In the genomic region with DNA sequence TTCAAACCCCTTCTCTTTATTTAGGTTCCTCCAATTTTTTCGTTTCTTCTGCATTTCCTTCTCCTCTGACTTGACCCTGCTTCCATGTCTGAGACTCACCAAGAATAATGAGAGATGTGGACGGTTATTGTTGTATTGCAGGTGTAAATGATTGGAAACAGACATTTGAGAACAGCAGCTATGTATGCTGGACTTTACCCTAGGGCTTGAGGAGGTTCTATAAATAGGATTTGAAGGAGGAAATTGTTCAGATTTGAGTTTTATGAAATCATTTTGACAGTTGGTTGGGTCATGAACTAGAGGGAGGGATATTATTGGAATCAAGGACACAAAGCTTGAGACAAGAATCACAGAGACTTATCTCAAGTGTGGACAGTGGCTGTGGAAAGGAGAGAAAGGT, we compare ENCODE assay signal across 21 cellular contexts.
DNase-seq lines count a peak whose midpoint lies in the region; ATAC-seq, FAIRE-seq and TF ChIP-seq lines count a peak whose summit lies in the region.
"Had no signal": no experiment of that assay in that cellular context is flagged by ENCODE, and none has a peak within 500 bp of the region (broad histone marks: within the 10 kb centered on the region; RNA-seq: fewer than 3 reads in every experiment).

No MANE protein-coding gene starts in this region.

- peaks cover 0 to 4% (median 0%) of the 10 kb centered on the region in 3 donors for H3K27me3 Mint-ChIP-seq in CD14-positive monocyte (ENCODE audit: low read depth in 3 of 3)
- H3K27me3 Mint-ChIP-seq in dendritic cell treated with granulocyte-macrophage colony-stimulating factor and Interleukin-4, amounts not matched to agents 40 ng/mL and 50 ng/mL, for 4 days: no peaks in the 10 kb centered on the region
- H3K27me3 Mint-ChIP-seq: CD8-positive, alpha-beta memory T cell had no signal

- no peak for FAIRE-seq in small intestine (lab: Jason Lieb, UNC)
- FAIRE-seq: GM12892, GM18507, HTR-8/SVneo had no signal

- intact Hi-C loops in CD14-positive monocyte (cut with micrococcal nuclease): no loop called here
- intact Hi-C loops in dendritic cell treated with granulocyte-macrophage colony-stimulating factor and Interleukin-4, amounts not matched to agents 40 ng/mL and 50 ng/mL, for 4 days (cut with micrococcal nuclease): no loop called here

- H3K27me3 ChIP-seq in small intestine (ENCODE audit: control insufficient read depth in 2 of 2, insufficient read depth in 2 of 2, low read length in 2 of 2): no peaks in the 10 kb centered on the region
- H3K27me3 ChIP-seq: BLaER1 treated with 17β-estradiol and CSF1 and Interleukin-3, amounts not matched to agents 10 nM and 100 nM had no signal

- ATAC-seq in HG02852 (IDR thresholded peaks at IDR 0.05; ENCODE audit: unreplicated experiment): no peak

- no peaks in the 10 kb centered on the region for H3K4me1 ChIP-seq in small intestine (ENCODE audit: control insufficient read depth in 2 of 2, insufficient read depth in 1 of 2, low read depth in 1 of 2, low read length in 1 of 2)

- no peak overlapping the region for H3K27ac ChIP-seq in small intestine (ENCODE audit: low read depth in 1 of 2, low read length in 1 of 2)
- H3K27ac ChIP-seq: BLaER1 treated with 17β-estradiol and CSF1 and Interleukin-3, amounts not matched to agents 10 nM and 100 nM; GM23248 had no signal

- 4 to 30% (median 15%) methylated on average over 2 of the region's 2 CpGs for WGBS in small intestine, 3 donors

- H3K4me3 Mint-ChIP-seq in CD14-positive monocyte: peak overlapping the region in 1 of 2 donors; percentile 61
- H3K4me3 Mint-ChIP-seq in dendritic cell treated with granulocyte-macrophage colony-stimulating factor and Interleukin-4, amounts not matched to agents 40 ng/mL and 50 ng/mL, for 4 days: no peak overlapping the region
- H3K4me3 Mint-ChIP-seq: B cell; CD4-positive, CD25-positive, alpha-beta regulatory T cell; CD8-positive, alpha-beta memory T cell had no signal

- DNase-seq in CD14-positive monocyte (ENCODE audit: low spot score) (no peak), NOMO-1 treated with DMSO at 0.1 percent for 48 hours (lab: John Stamatoyannopoulos, UW; ENCODE audit: unreplicated experiment) (peak; percentile 79), small intestine (peak; percentile 7), pons (ENCODE audit: low spot score) (no peak), NCI-H2081 (lab: John Stamatoyannopoulos, UW) (no peak)
- DNase-seq: CD4-positive, CD25-positive, alpha-beta regulatory T cell; CD8-positive, alpha-beta memory T cell; COR-L47; DMS 273 treated with DMSO at 0.1 percent for 48 hours; DMS79; GDM1; GM23248; HCEC 1CT; IMR-90 had no signal

- no peaks in the 10 kb centered on the region for H3K36me3 ChIP-seq in small intestine (ENCODE audit: control insufficient read depth in 2 of 2, insufficient read depth in 2 of 2, low read length in 2 of 2)
- H3K36me3 ChIP-seq: BLaER1 treated with 17β-estradiol and CSF1 and Interleukin-3, amounts not matched to agents 10 nM and 100 nM had no signal

- peak overlapping the region in 4 of 7 donors; percentile 1 to 75 (median 34) for H3K27ac Mint-ChIP-seq in CD14-positive monocyte
- H3K27ac Mint-ChIP-seq in dendritic cell treated with granulocyte-macrophage colony-stimulating factor and Interleukin-4, amounts not matched to agents 40 ng/mL and 50 ng/mL, for 4 days: peak overlapping the region; percentile 14
- H3K27ac Mint-ChIP-seq: B cell; CD4-positive, CD25-positive, alpha-beta regulatory T cell; CD8-positive, alpha-beta memory T cell had no signal

- peaks cover 0 to 5% (median 0%) of the 10 kb centered on the region in 7 donors for H3K9me3 Mint-ChIP-seq in CD14-positive monocyte
- H3K9me3 Mint-ChIP-seq in dendritic cell treated with granulocyte-macrophage colony-stimulating factor and Interleukin-4, amounts not matched to agents 40 ng/mL and 50 ng/mL, for 4 days: peaks cover 5% of the 10 kb centered on the region
- H3K9me3 Mint-ChIP-seq: CD8-positive, alpha-beta memory T cell had no signal

- H3K9me3 ChIP-seq in small intestine (ENCODE audit: control insufficient read depth, low read depth): no peaks in the 10 kb centered on the region
- H3K9me3 ChIP-seq: BLaER1 treated with 17β-estradiol and CSF1 and Interleukin-3, amounts not matched to agents 10 nM and 100 nM had no signal

- TF ChIP-seq CTCF in CD14-positive monocyte (IDR thresholded peaks at IDR 0.05): no peak

- peaks cover 18% of the 10 kb centered on the region for H3K4me1 Mint-ChIP-seq in CD14-positive monocyte
- peaks cover 23% of the 10 kb centered on the region for H3K4me1 Mint-ChIP-seq in dendritic cell treated with granulocyte-macrophage colony-stimulating factor and Interleukin-4, amounts not matched to agents 40 ng/mL and 50 ng/mL, for 4 days (ENCODE audit: low read depth)
- H3K4me1 Mint-ChIP-seq: CD4-positive, CD25-positive, alpha-beta regulatory T cell; CD8-positive, alpha-beta memory T cell had no signal

- no peaks in the 10 kb centered on the region for H3K36me3 Mint-ChIP-seq in CD14-positive monocyte
- H3K36me3 Mint-ChIP-seq in dendritic cell treated with granulocyte-macrophage colony-stimulating factor and Interleukin-4, amounts not matched to agents 40 ng/mL and 50 ng/mL, for 4 days (ENCODE audit: low read depth): no peaks in the 10 kb centered on the region
- H3K36me3 Mint-ChIP-seq: CD4-positive, CD25-positive, alpha-beta regulatory T cell; CD8-positive, alpha-beta memory T cell had no signal

- no peak overlapping the region for H3K4me3 ChIP-seq in small intestine (ENCODE audit: low read depth in 1 of 2, low read length in 2 of 2)
- H3K4me3 ChIP-seq: BLaER1 treated with 17β-estradiol and CSF1 and Interleukin-3, amounts not matched to agents 10 nM and 100 nM; GM23248 had no signal

Comparison
In these comparisons a context has a peak if more than half of its experiments do, and no peak if none do; other contexts are left out.
1. DNase-seq: peak in NOMO-1 treated with DMSO at 0.1 percent for 48 hours (single experiment) and small intestine (single experiment); none in CD14-positive monocyte (single experiment), pons (single experiment) and NCI-H2081 (0 of 2).